8 cellular contexts compared by ENCODE assay signal in the genomic region with DNA sequence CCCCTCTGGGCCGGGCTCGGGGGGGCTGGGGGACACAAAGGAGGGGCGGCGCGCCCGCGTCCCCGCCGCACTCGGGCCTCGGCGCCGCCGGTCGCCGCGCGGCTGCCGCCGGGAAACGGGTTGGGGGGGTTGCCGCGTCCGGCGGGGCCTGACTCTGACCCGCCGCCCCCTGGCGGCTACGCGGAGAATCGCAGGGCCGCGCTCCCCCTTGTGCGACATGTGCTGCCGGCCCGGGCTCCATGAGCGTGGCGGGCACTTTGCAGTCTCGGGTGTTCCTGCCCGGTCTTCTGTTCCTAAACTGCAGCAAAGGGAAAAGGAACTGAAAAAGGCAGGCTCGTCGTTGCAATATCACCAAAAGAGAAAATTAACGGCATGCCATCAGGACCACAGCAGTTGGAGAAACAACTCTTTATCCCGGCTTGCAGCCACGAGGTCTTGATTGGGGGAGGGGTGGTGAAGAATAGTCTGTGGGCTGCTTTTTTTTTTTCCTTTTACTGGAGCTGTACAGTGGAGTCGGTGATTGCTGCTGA. TPM values are rescaled to one million over a fixed set of nuclear protein-coding genes. Genes with fewer than 3 reads are reported as not detected.
DNase-seq lines count a peak whose midpoint lies in the region; ATAC-seq, FAIRE-seq and TF ChIP-seq lines count a peak whose summit lies in the region.

No MANE protein-coding gene starts in this region.

- H3K27me3 ChIP-seq in GM06990 (replicated peaks; ENCODE audit: control insufficient read depth, insufficient read depth, low read length) (no peaks in the 10 kb centered on the region), pancreas (peaks cover 0 to 6% (median 0%) of the 10 kb centered on the region in 4 donors), tibial artery (no peaks in the 10 kb centered on the region)

- H3K4me3 Mint-ChIP-seq in activated naive CD8-positive, alpha-beta T cell treated with anti-CD3 and anti-CD28 coated beads for 36 hours, result peak overlapping the region; percentile 97

- H3K27ac ChIP-seq in pancreas, result peak overlapping the region; percentile 82 to 97 (median 96)
- peak overlapping the region; percentile 74 to 95 for H3K27ac ChIP-seq in tibial artery

- H3K9me3 Mint-ChIP-seq in activated naive CD8-positive, alpha-beta T cell treated with anti-CD3 and anti-CD28 coated beads for 36 hours, result no peaks in the 10 kb centered on the region

- H3K4me1 ChIP-seq in pancreas (peaks cover 10 to 26% (median 23%) of the 10 kb centered on the region in 3 donors), tibial artery (peaks cover 0 to 44% (median 16%) of the 10 kb centered on the region in 4 donors)

- H3K4me1 Mint-ChIP-seq in activated naive CD8-positive, alpha-beta T cell treated with anti-CD3 and anti-CD28 coated beads for 36 hours, result peaks cover 50% of the 10 kb centered on the region

- peak overlapping the region; percentile 99 for H3K27ac Mint-ChIP-seq in activated naive CD8-positive, alpha-beta T cell treated with anti-CD3 and anti-CD28 coated beads for 36 hours

- FAIRE-seq in pancreas (lab: Jason Lieb, UNC), result no peak

- 0 to 1% methylated on average over 29 to 46 of the region's 46 CpGs for WGBS in pancreas, 2 donors

- peak overlapping the region; percentile 85 for H3K4me3 ChIP-seq in GM06990 (replicated peaks; ENCODE audit: low read depth, low read length)
- H3K4me3 ChIP-seq in pancreas, result peak overlapping the region; percentile 76 to 96 (median 88)
- peak overlapping the region; percentile 91 to 93 for H3K4me3 ChIP-seq in tibial artery

- H3K36me3 Mint-ChIP-seq in activated naive CD8-positive, alpha-beta T cell treated with anti-CD3 and anti-CD28 coated beads for 36 hours, result peaks cover 49% of the 10 kb centered on the region

- H3K9me3 ChIP-seq in pancreas, result no peaks in the 10 kb centered on the region
- no peaks in the 10 kb centered on the region for H3K9me3 ChIP-seq in tibial artery

- peak; percentile 90 for TF ChIP-seq CTCF in GM06990 (IDR thresholded peaks at IDR 0.05; ENCODE audit: insufficient read depth, low read length, poor library complexity, severe bottlenecking)
- peak; percentile 91 to 98 (median 96) for TF ChIP-seq CTCF in pancreas (IDR thresholded peaks at IDR 0.05)
- peak; percentile 93 to 98 for TF ChIP-seq CTCF in tibial artery (IDR thresholded peaks at IDR 0.05)

- no peaks in the 10 kb centered on the region; the same call in 1 of the 2 replicates for H3K36me3 ChIP-seq in GM06990 (ENCODE audit: control insufficient read depth, insufficient read depth, low read length)
- H3K36me3 ChIP-seq in pancreas, result peaks cover 0 to 6% (median 0%) of the 10 kb centered on the region in 3 donors
- peaks cover 10 to 24% (median 10%) of the 10 kb centered on the region in 3 donors for H3K36me3 ChIP-seq in tibial artery

- intact Hi-C loops in Right ventricle myocardium inferior (cut with DNase I) (no loop called here), pancreas (cut with DNase I) (no loop called here), tibial artery (cut with DNase I; ENCODE audit: low total_unique reads) (no loop called here)

- peak; percentile 51 for ATAC-seq in HG02571 (IDR thresholded peaks at IDR 0.05; ENCODE audit: unreplicated experiment)
- ATAC-seq in Right ventricle myocardium inferior, result peak; percentile 72
- ATAC-seq in pancreas, result peak; percentile 68 to 88 (median 78)

- no peaks in the 10 kb centered on the region for H3K27me3 Mint-ChIP-seq in activated naive CD8-positive, alpha-beta T cell treated with anti-CD3 and anti-CD28 coated beads for 36 hours

- DNase-seq in GM06990 (ENCODE audit: extremely low read depth, insufficient read length), result peak; percentile 94
- peak; percentile 97 for DNase-seq in NAMALWA (ENCODE audit: low spot score)
- peak; percentile 72 for DNase-seq in SKM-1 (lab: John Stamatoyannopoulos, UW; ENCODE audit: unreplicated experiment)
- DNase-seq in activated naive CD8-positive, alpha-beta T cell treated with anti-CD3 and anti-CD28 coated beads for 36 hours, result peak; percentile 93
- peak; percentile 97 for DNase-seq in Right ventricle myocardium inferior (ENCODE audit: missing footprints)
- DNase-seq in pancreas, result peak; percentile 87 to 99 (median 93)
- peak; percentile 94 for DNase-seq in tibial artery

RNA-seq across cellular contexts. Expression of a gene that starts 1.5 kb away (rescaled TPM):
- total RNA-seq in activated naive CD8-positive, alpha-beta T cell treated with anti-CD3 and anti-CD28 coated beads for 36 hours, result 10 to 100 TPM; 26.4 to 30.0 TPM
- 0.81 TPM for total RNA-seq in Right ventricle myocardium inferior
- 1 to 10 TPM; 2.3 to 4.3 (median 3.1) TPM for total RNA-seq in pancreas
- polyA plus RNA-seq in pancreas, result 1 to 10 TPM; 4.1 to 6.0 TPM

RNA-seq across cellular contexts. Expression of a gene that starts 49.5 kb away (rescaled TPM):
- total RNA-seq in activated naive CD8-positive, alpha-beta T cell treated with anti-CD3 and anti-CD28 coated beads for 36 hours, result under 1 TPM in 1 of 2 experiments, not detected in 1; 0.23 TPM
- total RNA-seq in Right ventricle myocardium inferior, result 1.8 TPM
- under 1 TPM in 2 of 6 donors, not detected in 4; 0.12 to 0.35 TPM for total RNA-seq in pancreas
- under 1 TPM in 1 of 2 donors, not detected in 1; 0.35 TPM for polyA plus RNA-seq in pancreas

Comparison
In these comparisons a context has a peak if more than half of its experiments do, and no peak if none do; other contexts are left out.
1. Peak in every context shown above with its lines: DNase-seq, ATAC-seq, H3K4me3 ChIP-seq and H3K27ac ChIP-seq.
2. RNA of a gene that starts 1.5 kb away (total RNA-seq): 26.4 to 30.0 TPM in activated naive CD8-positive, alpha-beta T cell treated with anti-CD3 and anti-CD28 coated beads for 36 hours; 2.3 to 4.3 TPM in pancreas and 0.81 TPM in Right ventricle myocardium inferior (single experiment); every median in the first group is over 4 times any median in the second.